ENCODE assay signal across 1 cellular context in genomic region chr11:67606477-67607295, GRCh38.
TF ChIP-seq lines count a peak whose summit lies in the region.

Gene NDUFV1 (plus strand): TSS chr11:67606936. CDS start chr11:67607005, 69 bp downstream.

TF ChIP-seq in HepG2, 621 proteins besides CTCF, POLR2A, EP300 and RAD21 (continued from another document and continues in another):
- peak; percentile 54; the same call in 1 of the 2 replicates for TF ChIP-seq BCL6 (CRISPR knock-in tag; IDR thresholded peaks at IDR 0.05)
- TF ChIP-seq, protein P1, sequence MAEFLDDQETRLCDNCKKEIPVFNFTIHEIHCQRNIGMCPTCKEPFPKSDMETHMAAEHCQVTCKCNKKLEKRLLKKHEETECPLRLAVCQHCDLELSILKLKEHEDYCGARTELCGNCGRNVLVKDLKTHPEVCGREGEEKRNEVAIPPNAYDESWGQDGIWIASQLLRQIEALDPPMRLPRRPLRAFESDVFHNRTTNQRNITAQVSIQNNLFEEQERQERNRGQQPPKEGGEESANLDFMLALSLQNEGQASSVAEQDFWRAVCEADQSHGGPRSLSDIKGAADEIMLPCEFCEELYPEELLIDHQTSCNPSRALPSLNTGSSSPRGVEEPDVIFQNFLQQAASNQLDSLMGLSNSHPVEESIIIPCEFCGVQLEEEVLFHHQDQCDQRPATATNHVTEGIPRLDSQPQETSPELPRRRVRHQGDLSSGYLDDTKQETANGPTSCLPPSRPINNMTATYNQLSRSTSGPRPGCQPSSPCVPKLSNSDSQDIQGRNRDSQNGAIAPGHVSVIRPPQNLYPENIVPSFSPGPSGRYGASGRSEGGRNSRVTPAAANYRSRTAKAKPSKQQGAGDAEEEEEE (CRISPR knock-in tag; IDR thresholded peaks at IDR 0.05; ENCODE audit: borderline replicate concordance) = peak; percentile 91; the same call in 1 of the 2 replicates
- TF ChIP-seq KLF12 (CRISPR knock-in tag; IDR thresholded peaks at IDR 0.05; ENCODE audit: borderline replicate concordance) = no peak
- TF ChIP-seq, protein P2, sequence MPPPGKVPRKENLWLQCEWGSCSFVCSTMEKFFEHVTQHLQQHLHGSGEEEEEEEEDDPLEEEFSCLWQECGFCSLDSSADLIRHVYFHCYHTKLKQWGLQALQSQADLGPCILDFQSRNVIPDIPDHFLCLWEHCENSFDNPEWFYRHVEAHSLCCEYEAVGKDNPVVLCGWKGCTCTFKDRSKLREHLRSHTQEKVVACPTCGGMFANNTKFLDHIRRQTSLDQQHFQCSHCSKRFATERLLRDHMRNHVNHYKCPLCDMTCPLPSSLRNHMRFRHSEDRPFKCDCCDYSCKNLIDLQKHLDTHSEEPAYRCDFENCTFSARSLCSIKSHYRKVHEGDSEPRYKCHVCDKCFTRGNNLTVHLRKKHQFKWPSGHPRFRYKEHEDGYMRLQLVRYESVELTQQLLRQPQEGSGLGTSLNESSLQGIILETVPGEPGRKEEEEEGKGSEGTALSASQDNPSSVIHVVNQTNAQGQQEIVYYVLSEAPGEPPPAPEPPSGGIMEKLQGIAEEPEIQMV (CRISPR knock-in tag; IDR thresholded peaks at IDR 0.05; ENCODE audit: low read depth) = peak; percentile 82; the same call in 1 of the 2 replicates
- TF ChIP-seq, protein P3, sequence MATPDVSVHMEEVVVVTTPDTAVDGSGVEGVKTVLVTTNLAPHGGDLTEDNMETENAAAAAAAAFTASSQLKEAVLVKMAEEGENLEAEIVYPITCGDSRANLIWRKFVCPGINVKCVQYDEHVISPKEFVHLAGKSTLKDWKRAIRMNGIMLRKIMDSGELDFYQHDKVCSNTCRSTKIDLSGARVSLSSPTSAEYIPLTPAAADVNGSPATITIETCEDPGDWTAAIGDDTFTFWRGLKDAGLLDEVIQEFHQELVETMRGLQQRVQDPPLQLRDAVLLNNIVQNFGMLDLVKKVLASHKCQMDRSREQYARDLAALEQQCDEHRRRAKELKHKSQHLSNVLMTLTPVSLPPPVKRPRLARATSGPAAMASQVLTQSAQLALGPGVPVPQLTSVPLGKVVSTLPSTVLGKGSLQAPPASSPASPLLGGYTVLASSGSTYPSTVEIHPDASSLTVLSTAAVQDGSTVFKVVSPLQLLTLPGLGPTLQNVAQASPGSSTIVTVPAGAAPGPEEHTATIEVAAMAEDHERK (CRISPR knock-in tag; IDR thresholded peaks at IDR 0.05; ENCODE audit: low read depth) = peak; percentile 96
- no peak; the same call in 1 of the 2 replicates for TF ChIP-seq TP53 (CRISPR knock-in tag; conservative IDR thresholded peaks at IDR 0.05)
- peak; percentile 90 for TF ChIP-seq NR2C2 (CRISPR knock-in tag; IDR thresholded peaks at IDR 0.05; ENCODE audit: borderline replicate concordance)
- 0 out of 2 replicates have a peak, but pooled peaks have one; percentile 20 for TF ChIP-seq ZNF546 (CRISPR knock-in tag; conservative IDR thresholded peaks at IDR 0.05)
- TF ChIP-seq GABPA (IDR thresholded peaks at IDR 0.05; ENCODE audit: low read depth, low read length) = peak; percentile 79
- peak; percentile 92 for TF ChIP-seq GABPA (CRISPR knock-in tag; IDR thresholded peaks at IDR 0.05; ENCODE audit: low read depth)
- TF ChIP-seq ZSCAN22 (CRISPR knock-in tag; IDR thresholded peaks at IDR 0.05) = no peak
- TF ChIP-seq, protein P4, sequence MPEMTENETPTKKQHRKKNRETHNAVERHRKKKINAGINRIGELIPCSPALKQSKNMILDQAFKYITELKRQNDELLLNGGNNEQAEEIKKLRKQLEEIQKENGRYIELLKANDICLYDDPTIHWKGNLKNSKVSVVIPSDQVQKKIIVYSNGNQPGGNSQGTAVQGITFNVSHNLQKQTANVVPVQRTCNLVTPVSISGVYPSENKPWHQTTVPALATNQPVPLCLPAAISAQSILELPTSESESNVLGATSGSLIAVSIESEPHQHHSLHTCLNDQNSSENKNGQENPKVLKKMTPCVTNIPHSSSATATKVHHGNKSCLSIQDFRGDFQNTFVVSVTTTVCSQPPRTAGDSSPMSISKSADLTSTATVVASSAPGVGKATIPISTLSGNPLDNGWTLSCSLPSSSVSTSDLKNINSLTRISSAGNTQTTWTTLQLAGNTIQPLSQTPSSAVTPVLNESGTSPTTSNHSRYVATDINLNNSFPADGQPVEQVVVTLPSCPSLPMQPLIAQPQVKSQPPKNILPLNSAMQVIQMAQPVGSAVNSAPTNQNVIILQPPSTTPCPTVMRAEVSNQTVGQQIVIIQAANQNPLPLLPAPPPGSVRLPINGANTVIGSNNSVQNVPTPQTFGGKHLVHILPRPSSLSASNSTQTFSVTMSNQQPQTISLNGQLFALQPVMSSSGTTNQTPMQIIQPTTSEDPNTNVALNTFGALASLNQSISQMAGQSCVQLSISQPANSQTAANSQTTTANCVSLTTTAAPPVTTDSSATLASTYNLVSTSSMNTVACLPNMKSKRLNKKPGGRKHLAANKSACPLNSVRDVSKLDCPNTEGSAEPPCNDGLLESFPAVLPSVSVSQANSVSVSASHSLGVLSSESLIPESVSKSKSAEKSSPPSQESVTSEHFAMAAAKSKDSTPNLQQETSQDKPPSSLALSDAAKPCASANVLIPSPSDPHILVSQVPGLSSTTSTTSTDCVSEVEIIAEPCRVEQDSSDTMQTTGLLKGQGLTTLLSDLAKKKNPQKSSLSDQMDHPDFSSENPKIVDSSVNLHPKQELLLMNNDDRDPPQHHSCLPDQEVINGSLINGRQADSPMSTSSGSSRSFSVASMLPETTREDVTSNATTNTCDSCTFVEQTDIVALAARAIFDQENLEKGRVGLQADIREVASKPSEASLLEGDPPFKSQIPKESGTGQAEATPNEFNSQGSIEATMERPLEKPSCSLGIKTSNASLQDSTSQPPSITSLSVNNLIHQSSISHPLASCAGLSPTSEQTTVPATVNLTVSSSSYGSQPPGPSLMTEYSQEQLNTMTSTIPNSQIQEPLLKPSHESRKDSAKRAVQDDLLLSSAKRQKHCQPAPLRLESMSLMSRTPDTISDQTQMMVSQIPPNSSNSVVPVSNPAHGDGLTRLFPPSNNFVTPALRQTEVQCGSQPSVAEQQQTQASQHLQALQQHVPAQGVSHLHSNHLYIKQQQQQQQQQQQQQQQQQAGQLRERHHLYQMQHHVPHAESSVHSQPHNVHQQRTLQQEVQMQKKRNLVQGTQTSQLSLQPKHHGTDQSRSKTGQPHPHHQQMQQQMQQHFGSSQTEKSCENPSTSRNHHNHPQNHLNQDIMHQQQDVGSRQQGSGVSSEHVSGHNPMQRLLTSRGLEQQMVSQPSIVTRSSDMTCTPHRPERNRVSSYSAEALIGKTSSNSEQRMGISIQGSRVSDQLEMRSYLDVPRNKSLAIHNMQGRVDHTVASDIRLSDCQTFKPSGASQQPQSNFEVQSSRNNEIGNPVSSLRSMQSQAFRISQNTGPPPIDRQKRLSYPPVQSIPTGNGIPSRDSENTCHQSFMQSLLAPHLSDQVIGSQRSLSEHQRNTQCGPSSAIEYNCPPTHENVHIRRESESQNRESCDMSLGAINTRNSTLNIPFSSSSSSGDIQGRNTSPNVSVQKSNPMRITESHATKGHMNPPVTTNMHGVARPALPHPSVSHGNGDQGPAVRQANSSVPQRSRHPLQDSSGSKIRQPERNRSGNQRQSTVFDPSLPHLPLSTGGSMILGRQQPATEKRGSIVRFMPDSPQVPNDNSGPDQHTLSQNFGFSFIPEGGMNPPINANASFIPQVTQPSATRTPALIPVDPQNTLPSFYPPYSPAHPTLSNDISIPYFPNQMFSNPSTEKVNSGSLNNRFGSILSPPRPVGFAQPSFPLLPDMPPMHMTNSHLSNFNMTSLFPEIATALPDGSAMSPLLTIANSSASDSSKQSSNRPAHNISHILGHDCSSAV (CRISPR knock-in tag; IDR thresholded peaks at IDR 0.05; ENCODE audit: borderline replicate concordance) = 0 out of 2 replicates have a peak, but pooled peaks have one; percentile 27
- TF ChIP-seq, protein P5, sequence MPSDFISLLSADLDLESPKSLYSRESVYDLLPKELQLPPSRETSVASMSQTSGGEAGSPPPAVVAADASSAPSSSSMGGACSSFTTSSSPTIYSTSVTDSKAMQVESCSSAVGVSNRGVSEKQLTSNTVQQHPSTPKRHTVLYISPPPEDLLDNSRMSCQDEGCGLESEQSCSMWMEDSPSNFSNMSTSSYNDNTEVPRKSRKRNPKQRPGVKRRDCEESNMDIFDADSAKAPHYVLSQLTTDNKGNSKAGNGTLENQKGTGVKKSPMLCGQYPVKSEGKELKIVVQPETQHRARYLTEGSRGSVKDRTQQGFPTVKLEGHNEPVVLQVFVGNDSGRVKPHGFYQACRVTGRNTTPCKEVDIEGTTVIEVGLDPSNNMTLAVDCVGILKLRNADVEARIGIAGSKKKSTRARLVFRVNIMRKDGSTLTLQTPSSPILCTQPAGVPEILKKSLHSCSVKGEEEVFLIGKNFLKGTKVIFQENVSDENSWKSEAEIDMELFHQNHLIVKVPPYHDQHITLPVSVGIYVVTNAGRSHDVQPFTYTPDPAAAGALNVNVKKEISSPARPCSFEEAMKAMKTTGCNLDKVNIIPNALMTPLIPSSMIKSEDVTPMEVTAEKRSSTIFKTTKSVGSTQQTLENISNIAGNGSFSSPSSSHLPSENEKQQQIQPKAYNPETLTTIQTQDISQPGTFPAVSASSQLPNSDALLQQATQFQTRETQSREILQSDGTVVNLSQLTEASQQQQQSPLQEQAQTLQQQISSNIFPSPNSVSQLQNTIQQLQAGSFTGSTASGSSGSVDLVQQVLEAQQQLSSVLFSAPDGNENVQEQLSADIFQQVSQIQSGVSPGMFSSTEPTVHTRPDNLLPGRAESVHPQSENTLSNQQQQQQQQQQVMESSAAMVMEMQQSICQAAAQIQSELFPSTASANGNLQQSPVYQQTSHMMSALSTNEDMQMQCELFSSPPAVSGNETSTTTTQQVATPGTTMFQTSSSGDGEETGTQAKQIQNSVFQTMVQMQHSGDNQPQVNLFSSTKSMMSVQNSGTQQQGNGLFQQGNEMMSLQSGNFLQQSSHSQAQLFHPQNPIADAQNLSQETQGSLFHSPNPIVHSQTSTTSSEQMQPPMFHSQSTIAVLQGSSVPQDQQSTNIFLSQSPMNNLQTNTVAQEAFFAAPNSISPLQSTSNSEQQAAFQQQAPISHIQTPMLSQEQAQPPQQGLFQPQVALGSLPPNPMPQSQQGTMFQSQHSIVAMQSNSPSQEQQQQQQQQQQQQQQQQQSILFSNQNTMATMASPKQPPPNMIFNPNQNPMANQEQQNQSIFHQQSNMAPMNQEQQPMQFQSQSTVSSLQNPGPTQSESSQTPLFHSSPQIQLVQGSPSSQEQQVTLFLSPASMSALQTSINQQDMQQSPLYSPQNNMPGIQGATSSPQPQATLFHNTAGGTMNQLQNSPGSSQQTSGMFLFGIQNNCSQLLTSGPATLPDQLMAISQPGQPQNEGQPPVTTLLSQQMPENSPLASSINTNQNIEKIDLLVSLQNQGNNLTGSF (CRISPR knock-in tag; IDR thresholded peaks at IDR 0.05) = peak; percentile 75; the same call in 1 of the 2 replicates
- peak; percentile 77; the same call in 1 of the 2 replicates for TF ChIP-seq MZF1 (CRISPR knock-in tag; IDR thresholded peaks at IDR 0.05; ENCODE audit: borderline replicate concordance)
- TF ChIP-seq, protein P6, sequence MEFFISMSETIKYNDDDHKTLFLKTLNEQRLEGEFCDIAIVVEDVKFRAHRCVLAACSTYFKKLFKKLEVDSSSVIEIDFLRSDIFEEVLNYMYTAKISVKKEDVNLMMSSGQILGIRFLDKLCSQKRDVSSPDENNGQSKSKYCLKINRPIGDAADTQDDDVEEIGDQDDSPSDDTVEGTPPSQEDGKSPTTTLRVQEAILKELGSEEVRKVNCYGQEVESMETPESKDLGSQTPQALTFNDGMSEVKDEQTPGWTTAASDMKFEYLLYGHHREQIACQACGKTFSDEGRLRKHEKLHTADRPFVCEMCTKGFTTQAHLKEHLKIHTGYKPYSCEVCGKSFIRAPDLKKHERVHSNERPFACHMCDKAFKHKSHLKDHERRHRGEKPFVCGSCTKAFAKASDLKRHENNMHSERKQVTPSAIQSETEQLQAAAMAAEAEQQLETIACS (CRISPR knock-in tag; IDR thresholded peaks at IDR 0.05) = peak; percentile 73; the same call in 1 of the 2 replicates
- TF ChIP-seq GATAD2A (CRISPR knock-in tag; IDR thresholded peaks at IDR 0.05) = peak; percentile 17; the same call in 1 of the 2 replicates
- TF ChIP-seq, protein P7, sequence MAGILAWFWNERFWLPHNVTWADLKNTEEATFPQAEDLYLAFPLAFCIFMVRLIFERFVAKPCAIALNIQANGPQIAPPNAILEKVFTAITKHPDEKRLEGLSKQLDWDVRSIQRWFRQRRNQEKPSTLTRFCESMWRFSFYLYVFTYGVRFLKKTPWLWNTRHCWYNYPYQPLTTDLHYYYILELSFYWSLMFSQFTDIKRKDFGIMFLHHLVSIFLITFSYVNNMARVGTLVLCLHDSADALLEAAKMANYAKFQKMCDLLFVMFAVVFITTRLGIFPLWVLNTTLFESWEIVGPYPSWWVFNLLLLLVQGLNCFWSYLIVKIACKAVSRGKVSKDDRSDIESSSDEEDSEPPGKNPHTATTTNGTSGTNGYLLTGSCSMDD (CRISPR knock-in tag; IDR thresholded peaks at IDR 0.05) = peak; percentile 76
- TF ChIP-seq MEIS1 (CRISPR knock-in tag; IDR thresholded peaks at IDR 0.05; ENCODE audit: borderline replicate concordance) = peak; percentile 93; the same call in 1 of the 2 replicates
- TF ChIP-seq FOSL2 (CRISPR knock-in tag; IDR thresholded peaks at IDR 0.05) = peak; percentile 48
- no peak for TF ChIP-seq PCBP2 (optimal IDR thresholded peaks at IDR 0.05; ENCODE audit: low read depth, low read length, poor library complexity, severe bottlenecking)
- no peak for TF ChIP-seq HOXA7 (CRISPR knock-in tag; IDR thresholded peaks at IDR 0.05)
- peak; percentile 71; the same call in 1 of the 2 replicates for TF ChIP-seq ARNT2 (CRISPR knock-in tag; IDR thresholded peaks at IDR 0.05; ENCODE audit: low read depth)
- peak; percentile 90; the same call in 1 of the 2 replicates for TF ChIP-seq ZNF335 (CRISPR knock-in tag; IDR thresholded peaks at IDR 0.05)
- 0 out of 2 replicates have a peak, but pooled peaks have one; percentile 27 for TF ChIP-seq THRA (CRISPR knock-in tag; IDR thresholded peaks at IDR 0.05; ENCODE audit: borderline replicate concordance)
- TF ChIP-seq LBX2 (CRISPR knock-in tag; IDR thresholded peaks at IDR 0.05; ENCODE audit: borderline replicate concordance) = no peak; the same call in 1 of the 2 replicates
- peak; percentile 72; the same call in 1 of the 2 replicates for TF ChIP-seq KMT2A (CRISPR knock-in tag; IDR thresholded peaks at IDR 0.05)
- peak; percentile 34 for TF ChIP-seq U2AF1 (optimal IDR thresholded peaks at IDR 0.05; ENCODE audit: low read depth, low read length)
- peak; percentile 63; the same call in 1 of the 2 replicates for TF ChIP-seq MED1 (CRISPR knock-in tag; IDR thresholded peaks at IDR 0.05)
- no peak; the same call in 1 of the 2 replicates for TF ChIP-seq ZFP1 (CRISPR knock-in tag; IDR thresholded peaks at IDR 0.05)
